Comparison of ENCODE assay signal across 8 cellular contexts in genomic region chr19:10353793-10354391, GRCh38. TPM values are rescaled to one million over a fixed set of nuclear protein-coding genes. Genes with fewer than 3 reads are reported as not detected.
DNase-seq lines count a peak whose midpoint lies in the region; ATAC-seq and TF ChIP-seq lines count a peak whose summit lies in the region.

No MANE protein-coding gene starts in this region.

- no peak for TF ChIP-seq EP300 in upper lobe of left lung (IDR thresholded peaks at IDR 0.05)

- H3K27me3 Mint-ChIP-seq in activated naive CD4-positive, alpha-beta T cell treated with anti-CD3 and anti-CD28 coated beads, Interleukin-2, amount 50 U/mL, for 24 hours = no peaks in the 10 kb centered on the region

- H3K36me3 ChIP-seq in upper lobe of left lung = peaks cover 12 to 90% (median 71%) of the 10 kb centered on the region in 4 donors

- no peak overlapping the region for H3K4me3 ChIP-seq in upper lobe of left lung

- no peaks in the 10 kb centered on the region for H3K4me1 ChIP-seq in upper lobe of left lung

- WGBS in upper lobe of left lung, 2 donors = 89 to 95% methylated on average over 16 to 31 of the region's 32 CpGs

- no peak overlapping the region for H3K4me3 Mint-ChIP-seq in activated naive CD4-positive, alpha-beta T cell treated with anti-CD3 and anti-CD28 coated beads, Interleukin-2, amount 50 U/mL, for 24 hours

- H3K27me3 ChIP-seq in upper lobe of left lung = no peaks in the 10 kb centered on the region

- no peaks in the 10 kb centered on the region for H3K4me1 Mint-ChIP-seq in activated naive CD4-positive, alpha-beta T cell treated with anti-CD3 and anti-CD28 coated beads, Interleukin-2, amount 50 U/mL, for 24 hours

- ATAC-seq in upper lobe of left lung (ENCODE audit: low FRiP score in 2 of 2) (peak; percentile 7 to 61), GM18868 (IDR thresholded peaks at IDR 0.05; ENCODE audit: unreplicated experiment) (no peak), GM21423 (IDR thresholded peaks at IDR 0.05; ENCODE audit: unreplicated experiment) (no peak)

- DNase-seq in activated T-cell treated with anti-CD3 and anti-CD28 coated beads for 24 hours (ENCODE audit: low read depth) = peak; percentile 45
- DNase-seq in activated T-cell treated with anti-CD3 and anti-CD28 coated beads for 4 hours = no peak
- peak; percentile 37 for DNase-seq in iris pigment epithelial cell (ENCODE audit: low read depth)
- DNase-seq in upper lobe of left lung = peak in 1 of 2 donors; percentile 86
- DNase-seq in NCI-H2107 (lab: John Stamatoyannopoulos, UW) = no peak

- peak overlapping the region; percentile 17 for H3K27ac Mint-ChIP-seq in activated naive CD4-positive, alpha-beta T cell treated with anti-CD3 and anti-CD28 coated beads, Interleukin-2, amount 50 U/mL, for 24 hours

- peaks cover 8% of the 10 kb centered on the region for H3K36me3 Mint-ChIP-seq in activated naive CD4-positive, alpha-beta T cell treated with anti-CD3 and anti-CD28 coated beads, Interleukin-2, amount 50 U/mL, for 24 hours

- no peaks in the 10 kb centered on the region for H3K9me3 ChIP-seq in upper lobe of left lung

- no peak for TF ChIP-seq CTCF in upper lobe of left lung (IDR thresholded peaks at IDR 0.05)

- TF ChIP-seq POLR2A in upper lobe of left lung (IDR thresholded peaks at IDR 0.05) = no peak

- no peak overlapping the region for H3K27ac ChIP-seq in upper lobe of left lung

- H3K9me3 Mint-ChIP-seq in activated naive CD4-positive, alpha-beta T cell treated with anti-CD3 and anti-CD28 coated beads, Interleukin-2, amount 50 U/mL, for 24 hours = no peaks in the 10 kb centered on the region

RNA-seq across cellular contexts. Expression of gene ICAM3, which starts 14.5 kb away (rescaled TPM):
- 10 to 100 TPM; 12.7 to 53.9 (median 20.5) TPM for total RNA-seq in upper lobe of left lung

RNA-seq across cellular contexts. Expression of gene RAVER1, which starts 20.6 kb away (rescaled TPM):
- 10 to 100 TPM; 17.8 to 49.9 (median 37.2) TPM for total RNA-seq in upper lobe of left lung

RNA-seq across cellular contexts. Expression of gene TYK2, which starts 26.5 kb away (rescaled TPM):
- total RNA-seq in upper lobe of left lung = 100 to 1,000 TPM in 5 of 6 donors, 10 to 100 TPM in 1; 91.5 to 569 (median 152) TPM

RNA-seq across cellular contexts. Expression of gene FDX2, which starts 38.1 kb away (rescaled TPM):
- 10 to 100 TPM; 16.6 to 27.5 (median 26.0) TPM for total RNA-seq in upper lobe of left lung

RNA-seq across cellular contexts. Expression of gene ZGLP1, which starts 44.3 kb away (rescaled TPM):
- 10 to 100 TPM in 1 of 6 donors, 1 to 10 TPM in 5; 1.8 to 21.6 (median 5.4) TPM for total RNA-seq in upper lobe of left lung

Comparison
In these comparisons a context has a peak if more than half of its experiments do, and no peak if none do; other contexts are left out.
1. DNase-seq: peak in activated T-cell treated with anti-CD3 and anti-CD28 coated beads for 24 hours (single experiment) and iris pigment epithelial cell (single experiment); none in activated T-cell treated with anti-CD3 and anti-CD28 coated beads for 4 hours (single experiment) and NCI-H2107 (single experiment).
2. ATAC-seq: peak in upper lobe of left lung (2 of 2); none in GM18868 (single experiment) and GM21423 (single experiment).